25 cellular contexts compared by ENCODE assay signal in the genomic region with DNA sequence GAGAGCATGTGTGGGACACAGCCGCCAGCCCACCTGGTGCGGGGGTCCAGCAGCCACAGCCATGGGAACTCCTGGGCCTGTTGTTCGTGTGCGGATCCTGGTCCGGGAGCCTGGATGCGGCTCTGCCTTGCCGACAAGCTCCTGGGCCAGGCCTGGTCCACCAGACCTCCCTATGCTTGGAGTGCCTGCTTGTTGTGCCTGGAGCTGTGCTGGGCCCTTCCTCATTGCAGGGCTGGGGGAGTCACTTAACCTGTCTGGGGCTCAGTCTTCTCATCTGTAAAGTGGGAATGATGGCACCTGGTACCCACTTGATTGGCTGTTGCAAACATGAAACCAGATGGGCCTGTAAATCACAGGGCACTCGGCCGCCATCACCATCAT. TPM values are rescaled to one million over a fixed set of nuclear protein-coding genes. Genes with fewer than 3 reads are reported as not detected.
DNase-seq lines count a peak whose midpoint lies in the region; ATAC-seq, FAIRE-seq and TF ChIP-seq lines count a peak whose summit lies in the region.
"Had no signal": no experiment of that assay in that cellular context is flagged by ENCODE, and none has a peak within 500 bp of the region (broad histone marks: within the 10 kb centered on the region; RNA-seq: fewer than 3 reads in every experiment).

No MANE protein-coding gene starts in this region.

- TF ChIP-seq RAD21 in HepG2 (CRISPR knock-in tag; IDR thresholded peaks at IDR 0.05) (no peak), H1 (IDR thresholded peaks at IDR 0.05 in 1 of 2, conservative IDR thresholded peaks at IDR 0.05 in 1 of 2; ENCODE audit: low read depth in 2 of 2, low read length in 2 of 2) (no peak)

- H3K4me3 ChIP-seq in HepG2 (replicated peaks in 1 of 3; ENCODE audit: insufficient read depth in 1 of 3, low read depth in 2 of 3, low read length in 3 of 3) (no peak overlapping the region), right lobe of liver (no peak overlapping the region), H1 (ENCODE audit: extremely low read depth in 1 of 4, insufficient read depth in 2 of 4, low read depth in 3 of 4, low read length in 4 of 4) (no peak overlapping the region), neuronal stem cell (ENCODE audit: low read length in 2 of 2) (no peak overlapping the region)
- H3K4me3 ChIP-seq: GM12878, GM23338, PC-9 had no signal

- H3K4me1 ChIP-seq in HepG2 (ENCODE audit: insufficient read depth, low read length) (peaks cover 34% of the 10 kb centered on the region), right lobe of liver (peaks cover 0 to 15% (median 3%) of the 10 kb centered on the region in 4 donors), H1 (replicated peaks in 1 of 4; ENCODE audit: control insufficient read depth in 3 of 4, insufficient read depth in 4 of 4, low read length in 3 of 4) (peaks cover 0 to 9% (median 6%) of the 10 kb centered on the region in 4 experiments; a peak in 5 of 7 replicates), neuronal stem cell (ENCODE audit: control insufficient read depth in 2 of 2, insufficient read depth in 1 of 2, low read depth in 1 of 2, low read length in 2 of 2) (peaks cover 33 to 41% of the 10 kb centered on the region in 2 donors)

- no peak overlapping the region for H3K14ac ChIP-seq in H1 (ENCODE audit: insufficient read length)
- H3K14ac ChIP-seq in neuronal stem cell (ENCODE audit: low read length): peak overlapping the region; percentile 3

- H4K20me1 ChIP-seq in HepG2 (ENCODE audit: insufficient read depth, low read length) (peaks cover 18% of the 10 kb centered on the region), H1 (replicated peaks in 1 of 2; ENCODE audit: control insufficient read depth in 1 of 2, insufficient read depth in 2 of 2, low read length in 2 of 2) (peaks cover 4 to 5% of the 10 kb centered on the region in 2 experiments)

- H2BK5ac ChIP-seq in H1 (ENCODE audit: low read depth, low read length): no peak overlapping the region
- H2BK5ac ChIP-seq in neuronal stem cell (ENCODE audit: low read length): peak overlapping the region; percentile 97

- H2AK5ac ChIP-seq in H1 (ENCODE audit: low read depth, low read length): no peak overlapping the region
- H2AK5ac ChIP-seq in neuronal stem cell (ENCODE audit: low read depth, low read length): peak overlapping the region; percentile 96

- TF ChIP-seq EP300 in HepG2 (IDR thresholded peaks at IDR 0.05; ENCODE audit: low read depth in 2 of 2, low read length in 2 of 2) (no peak), HepG2 (CRISPR knock-in tag; IDR thresholded peaks at IDR 0.05; ENCODE audit: borderline replicate concordance) (no peak), H1 (IDR thresholded peaks at IDR 0.05; ENCODE audit: borderline replicate concordance in 1 of 2, low read depth in 2 of 2, low read length in 2 of 2) (no peak)

- H3K18ac ChIP-seq in H1 (ENCODE audit: extremely low read depth, low read length): no peak overlapping the region
- peak overlapping the region; percentile 94 for H3K18ac ChIP-seq in neuronal stem cell (ENCODE audit: low read length)

- no peak overlapping the region for H3K23ac ChIP-seq in H1 (ENCODE audit: insufficient read length)
- peak overlapping the region; percentile 18 for H3K23ac ChIP-seq in neuronal stem cell (ENCODE audit: low read depth, low read length, poor library complexity)

- POLR2A ChIA-PET in HepG2 (lab: Yijun Ruan, JAX) (no interaction called here), H1 (lab: Charles Lee; ENCODE audit: partially characterized antibody) (interaction anchor here (1.1 kb wide), 1 partner anchor 169 kb away, joined by 3 read pairs; no protein-coding TSS in a partner anchor)

- H4K91ac ChIP-seq in H1 (replicated peaks; ENCODE audit: insufficient read length, low read length) (no peak overlapping the region), neuronal stem cell (ENCODE audit: low read depth, low read length, poor library complexity) (peak overlapping the region; percentile 81)

- H3K56ac ChIP-seq in H1 (replicated peaks; ENCODE audit: insufficient read length, low read depth, low read length): no peak overlapping the region

- H2BK12ac ChIP-seq in H1 (ENCODE audit: low read depth, low read length) (no peak overlapping the region), neuronal stem cell (ENCODE audit: low read length) (no peak overlapping the region)

- CTCF ChIA-PET in HepG2 (lab: Yijun Ruan, JAX; ENCODE audit: low intra/inter-chr PET ratio, low total read pairs) (no interaction called here), H1 (lab: Charles Lee; ENCODE audit: partially characterized antibody) (interaction anchor here (0.6 to 1.8 kb wide), 4 partner anchors 9 to 123 kb away, joined by 3 to 5 read pairs (median 3); no protein-coding TSS in a partner anchor)

- no peak overlapping the region for H2BK20ac ChIP-seq in H1 (ENCODE audit: low read length)

- H3K9ac ChIP-seq in HepG2 (ENCODE audit: insufficient read depth, low read depth, low read length) (no peak overlapping the region), H1 (replicated peaks in 1 of 4; ENCODE audit: extremely low read depth in 1 of 4, low read depth in 3 of 4, low read length in 3 of 4) (no peak overlapping the region), neuronal stem cell (ENCODE audit: low read depth, low read length, poor library complexity) (no peak overlapping the region)
- H3K9ac ChIP-seq: KMS-11 had no signal

- in situ Hi-C loops in HepG2 (cut with HindIII; ENCODE audit: extremely low pct_ligation_motif_present, low pct_unique_long_range_greater_than_20kb): no loop called here

- ATAC-seq in HepG2: no peak
- ATAC-seq in right lobe of liver: no peak
- ATAC-seq in HG02852 (IDR thresholded peaks at IDR 0.05; ENCODE audit: unreplicated experiment): no peak
- ATAC-seq: GM12878, GM23338 had no signal

- H3K27ac ChIP-seq in HepG2 (ENCODE audit: extremely low read length, insufficient read depth, low read length): no peak overlapping the region
- no peak overlapping the region for H3K27ac ChIP-seq in right lobe of liver
- H3K27ac ChIP-seq in H1 (ENCODE audit: low read depth, low read length): no peak overlapping the region
- H3K27ac ChIP-seq in neuronal stem cell (replicated peaks; ENCODE audit: low read length): no peak overlapping the region
- H3K27ac ChIP-seq: HL-60, KMS-11, PC-9 had no signal

- H4K8ac ChIP-seq in H1 (ENCODE audit: extremely low read depth, insufficient read depth, low read length) (no peak overlapping the region), neuronal stem cell (ENCODE audit: low read depth, low read length) (no peak overlapping the region)

- no peak overlapping the region for H2BK15ac ChIP-seq in H1 (ENCODE audit: low read length)
- peak overlapping the region; percentile 59 for H2BK15ac ChIP-seq in neuronal stem cell (ENCODE audit: low read length)

- H3K36me3 ChIP-seq in HepG2 (replicated peaks in 1 of 2; ENCODE audit: control insufficient read depth in 1 of 2, insufficient read depth in 2 of 2, low read length in 2 of 2) (peaks cover 0 to 7% of the 10 kb centered on the region in 2 experiments; a peak in 3 of 5 replicates), right lobe of liver (no peaks in the 10 kb centered on the region), H1 (ENCODE audit: control insufficient read depth in 2 of 4, insufficient read depth in 4 of 4, low read length in 3 of 4) (no peaks in the 10 kb centered on the region), neuronal stem cell (replicated peaks in 1 of 2; ENCODE audit: control insufficient read depth in 2 of 2, insufficient read depth in 2 of 2, low read length in 2 of 2) (peaks cover 0 to 8% of the 10 kb centered on the region in 2 donors)

- no peak for TF ChIP-seq POLR2A in HepG2 (IDR thresholded peaks at IDR 0.05; ENCODE audit: insufficient read depth in 1 of 2, low read depth in 2 of 2, low read length in 2 of 2)
- TF ChIP-seq POLR2A in right lobe of liver (IDR thresholded peaks at IDR 0.05): no peak
- no peak for TF ChIP-seq POLR2A in H1 (IDR thresholded peaks at IDR 0.05; ENCODE audit: control extremely low read depth in 1 of 2, low read depth in 2 of 2, low read length in 2 of 2)

- H2BK120ac ChIP-seq in H1 (replicated peaks; ENCODE audit: low read depth, low read length) (no peak overlapping the region), neuronal stem cell (ENCODE audit: low read depth, low read length) (peak overlapping the region; percentile 19)

- no peaks in the 10 kb centered on the region for H3K9me3 ChIP-seq in HepG2 (ENCODE audit: low read length)
- H3K9me3 ChIP-seq in right lobe of liver: no peaks in the 10 kb centered on the region
- peaks cover 0 to 2% of the 10 kb centered on the region in 2 experiments; a peak in 1 of 4 replicates for H3K9me3 ChIP-seq in H1 (ENCODE audit: insufficient read depth in 2 of 2, low read depth in 1 of 2, low read length in 1 of 2)
- no peaks in the 10 kb centered on the region for H3K9me3 ChIP-seq in neuronal stem cell (replicated peaks in 1 of 2; ENCODE audit: control insufficient read depth in 2 of 2, insufficient read depth in 1 of 2, low read depth in 1 of 2, low read length in 2 of 2)

- peaks cover 8% of the 10 kb centered on the region; the same call in 1 of the 2 replicates for H3K79me1 ChIP-seq in H1 (ENCODE audit: low read depth, low read length)
- peaks cover 10% of the 10 kb centered on the region for H3K79me1 ChIP-seq in neuronal stem cell (ENCODE audit: low read depth, low read length)

- no TSS peak for BruUV-seq in HepG2 (replicated peaks; lab: Mats Ljungman, UMichigan)

- H3K27me3 ChIP-seq in HepG2 (ENCODE audit: control insufficient read depth in 1 of 2, insufficient read depth in 2 of 2, low read length in 2 of 2): peaks cover 5 to 25% of the 10 kb centered on the region in 2 experiments; a peak in 3 of 5 replicates
- no peaks in the 10 kb centered on the region for H3K27me3 ChIP-seq in right lobe of liver
- 0 out of 7 replicates have a peak, but pooled peaks cover 0 to 3% (median 0%) of the 10 kb centered on the region in 4 experiments for H3K27me3 ChIP-seq in H1 (replicated peaks in 1 of 4; ENCODE audit: control insufficient read depth in 3 of 4, extremely low read depth in 1 of 4, insufficient read depth in 3 of 4, low read length in 3 of 4)
- H3K27me3 ChIP-seq in neuronal stem cell (ENCODE audit: control insufficient read depth in 3 of 3, insufficient read depth in 3 of 3, low read depth in 1 of 3, low read length in 3 of 3): no peaks in the 10 kb centered on the region

- no peak for FAIRE-seq in HepG2 (lab: Jason Lieb, UNC)
- no peak for FAIRE-seq in H1 (lab: Jason Lieb, UNC)
- FAIRE-seq: GM12878 had no signal

- TF ChIP-seq CTCF in HepG2 (CRISPR knock-in tag; IDR thresholded peaks at IDR 0.05) (no peak), right lobe of liver (IDR thresholded peaks at IDR 0.05) (no peak), H1 (IDR thresholded peaks at IDR 0.05; ENCODE audit: control extremely low read depth in 1 of 3, insufficient read depth in 1 of 3, low read depth in 1 of 3, low read length in 3 of 3) (no peak)

- H3K23me2 ChIP-seq in H1 (ENCODE audit: low read depth, low read length): peaks cover 2% of the 10 kb centered on the region; the same call in 1 of the 2 replicates

- no peak overlapping the region for H4K5ac ChIP-seq in H1 (ENCODE audit: insufficient read length, low read depth, low read length)

- intact Hi-C loops in HepG2 (cut with micrococcal nuclease; ENCODE audit: unreplicated experiment): loop anchor here (5.0 kb wide), 1 partner anchor 142 kb away; no protein-coding TSS in a partner anchor
- intact Hi-C loops in right lobe of liver (cut with DNase I): no loop called here

- 58% methylated on average over 9 of the region's 9 CpGs for WGBS in HepG2 (ENCODE audit: low lambda C conversion rate)
- no CpG with 5 or more reads among the region's 9 CpGs for WGBS in right lobe of liver (ENCODE audit: insufficient coverage, low coverage, low lambda C conversion rate, missing lambda C conversion rate)
- 90% methylated on average over 9 of the region's 9 CpGs; no CpG with 5 or more reads in 1 of the 2 experiments for whole genome bisulfite sequencing in H1 (ENCODE audit: extremely low coverage in 1 of 2, insufficient coverage in 1 of 2, insufficient read length in 1 of 2, insufficient replicate concordance in 2 of 2, low coverage in 1 of 2, low lambda C conversion rate in 2 of 2, missing lambda C conversion rate in 1 of 2), 2 experiments
- WGBS in neuronal stem cell (ENCODE audit: extremely low coverage in 2 of 2, insufficient read length in 2 of 2, insufficient replicate concordance in 1 of 2), 2 donors: no CpG with 5 or more reads among the region's 9 CpGs

- H3K4me2 ChIP-seq in HepG2 (ENCODE audit: low read depth, low read length) (no peak overlapping the region), H1 (ENCODE audit: insufficient read depth in 1 of 2, low read depth in 2 of 2, low read length in 2 of 2) (no peak overlapping the region), neuronal stem cell (ENCODE audit: insufficient read depth, low read length, poor library complexity, severe bottlenecking) (no peak overlapping the region)
- H3K4me2 ChIP-seq: GM23338, KMS-11, PC-9 had no signal

- H3K4ac ChIP-seq in H1 (replicated peaks; ENCODE audit: insufficient read length, low read depth, low read length) (no peak overlapping the region), neuronal stem cell (ENCODE audit: low read length) (no peak overlapping the region)

- peaks cover 20% of the 10 kb centered on the region for H3K79me2 ChIP-seq in HepG2 (ENCODE audit: insufficient read depth, low read length)
- H3K79me2 ChIP-seq in H1 (ENCODE audit: control insufficient read depth in 1 of 2, insufficient read depth in 2 of 2, low read length in 2 of 2): peaks cover 6 to 19% of the 10 kb centered on the region in 2 experiments; a peak in 3 of 4 replicates

- H2AFZ ChIP-seq in HepG2 (ENCODE audit: low read length) (no peak overlapping the region), H1 (ENCODE audit: low read length) (no peak overlapping the region), neuronal stem cell (ENCODE audit: low read length) (no peak overlapping the region)
- H2AFZ ChIP-seq: GM23338, PC-9 had no signal

- no peak for DNase-seq in HepG2 (ENCODE audit: low spot score)
- no peak for DNase-seq in right lobe of liver
- DNase-seq in H1 (ENCODE audit: low read depth in 1 of 2, low spot score in 2 of 2): no peak
- DNase-seq in neuronal stem cell (ENCODE audit: low spot score): no peak
- DNase-seq in DMS114 treated with DMSO at 0.1 percent for 48 hours (lab: John Stamatoyannopoulos, UW; ENCODE audit: unreplicated experiment): no peak
- no peak for DNase-seq in stimulated activated CD8-positive, alpha-beta memory T cell treated with anti-CD3 and anti-CD28 coated beads, Interleukin-4, amount 100 ng/mL, for 48 hours
- DNase-seq: CD4-positive, alpha-beta T cell; COR-L47; HCEC 1CT; NCI-H1092 treated with DMSO at 0.1 percent for 48 hours; NCI-H1436 treated with DMSO at 0.1 percent for 48 hours; NCI-H1930; NCI-H2227 treated with DMSO at 0.1 percent for 48 hours; NCI-H510A; NCI-H748 treated with DMSO at 0.1 percent for 48 hours; PC-9; RPMI8226; SIG-M5 had no signal

RNA-seq across cellular contexts. Expression of a gene that starts 2.6 kb away (rescaled TPM):
- total RNA-seq in HepG2 (2016; rRNA removed; fragmentation: Illumina TruSeq; extraction: Trizol) (37.4 and 41.5 TPM in 2 replicates), right lobe of liver (10 to 100 TPM; 15.6 to 27.8 (median 21.2) TPM)
- total RNA-seq in HepG2 (2016; cell fraction: cytosol; rRNA removed; fragmentation: Illumina TruSeq; extraction: Trizol; ENCODE audit: low read depth): 19.3 and 19.7 TPM in 2 replicates
- 37.3 and 39.8 TPM in 2 replicates for total RNA-seq in HepG2 (2016; cell fraction: insoluble cytoplasmic fraction; rRNA removed; fragmentation: Illumina TruSeq; extraction: Trizol)
- 18.5 and 19.9 TPM in 2 replicates for total RNA-seq in HepG2 (2016; cell fraction: membrane; rRNA removed; fragmentation: Illumina TruSeq; extraction: Trizol)
- 31.6 and 31.7 TPM in 2 replicates for total RNA-seq in HepG2 (2016; cell fraction: nucleus; rRNA removed; fragmentation: Illumina TruSeq; extraction: Trizol)
- polyA plus RNA-seq in HepG2 (2011; rRNA removed) (18.5 and 20.5 TPM in 2 replicates), H1 (2011; rRNA removed) (11.7 and 16.9 TPM in 2 replicates)
- polyA plus RNA-seq in HepG2 (2011; cell fraction: cytosol; rRNA removed): 11.8 and 12.2 TPM in 2 replicates
- 64.3 and 72.2 TPM in 2 replicates for polyA plus RNA-seq in HepG2 (2011; cell fraction: nucleus; rRNA removed)
- 29.8 and 30.8 TPM in 2 replicates for polyA plus RNA-seq in HepG2 (2012)
- polyA plus RNA-seq in HepG2 (2016; cell fraction: cytosol; fragmentation: Illumina TruSeq; extraction: Trizol; ENCODE audit: low read depth): 3.5 and 4.8 TPM in 2 replicates
- polyA plus RNA-seq in HepG2 (2016; cell fraction: insoluble cytoplasmic fraction; fragmentation: Illumina TruSeq; extraction: Trizol; ENCODE audit: low read depth): 31.7 and 35.2 TPM in 2 replicates
- polyA plus RNA-seq in HepG2 (2016; cell fraction: membrane; fragmentation: Illumina TruSeq; extraction: Trizol; ENCODE audit: low read depth): 9.5 and 9.7 TPM in 2 replicates
- polyA plus RNA-seq in HepG2 (2016; cell fraction: nucleus; fragmentation: Illumina TruSeq; extraction: Trizol; ENCODE audit: insufficient read depth, low read depth): 69.1 and 71.6 TPM in 2 replicates
- polyA minus RNA-seq in HepG2 (2011; rRNA and poly(A)+ RNA removed; ENCODE audit: low replicate concordance): 28.3 and 39.1 TPM in 2 replicates
- polyA minus RNA-seq in HepG2 (2011; cell fraction: cytosol; rRNA and poly(A)+ RNA removed): 11.3 and 14.2 TPM in 2 replicates
- 62.2 and 69.3 TPM in 2 replicates for polyA minus RNA-seq in HepG2 (2011; cell fraction: nucleus; rRNA and poly(A)+ RNA removed)
- 42.4 and 42.6 TPM in 2 replicates for total RNA-seq in H1 (2021; fragmentation: NEBNext Ultra II Directional; extraction: Animal tissue kit (Norgen Biotek cat#: 25700))
- polyA plus RNA-seq in H1 (2011; cell fraction: cytosol; rRNA removed): 17.9 TPM
- 47.6 TPM for polyA plus RNA-seq in H1 (2011; cell fraction: nucleus; rRNA removed)
- 21.7 to 24.9 TPM (median 23.7 TPM) in 4 replicates for polyA plus RNA-seq in H1 (2012, experiment 1 of 2)
- polyA plus RNA-seq in H1 (2012, experiment 2 of 2): 5.0 TPM
- 17.0 TPM for polyA plus RNA-seq in H1 (2013, experiment 1 of 2)
- 15.9 TPM for polyA plus RNA-seq in H1 (2013, experiment 2 of 2)
- polyA minus RNA-seq in H1 (2011; rRNA and poly(A)+ RNA removed): 51.4 and 59.5 TPM in 2 replicates
- 16.6 TPM for polyA minus RNA-seq in H1 (2011; cell fraction: cytosol; rRNA and poly(A)+ RNA removed)
- polyA minus RNA-seq in H1 (2011; cell fraction: nucleus; rRNA and poly(A)+ RNA removed): 25.7 TPM
- polyA plus RNA-seq in neuronal stem cell (2013, experiment 1 of 2): 23.2 TPM
- 23.6 TPM for polyA plus RNA-seq in neuronal stem cell (2013, experiment 2 of 2)

RNA-seq across cellular contexts. Expression of a gene that starts 15.7 kb away (rescaled TPM):
- total RNA-seq in HepG2 (2016; rRNA removed; fragmentation: Illumina TruSeq; extraction: Trizol) (0.10 and 0.18 TPM in 2 replicates), right lobe of liver (not detected)
- total RNA-seq in HepG2 (2016; cell fraction: cytosol; rRNA removed; fragmentation: Illumina TruSeq; extraction: Trizol; ENCODE audit: low read depth): 0.10 TPM in 1 of 2 replicates, not detected in the other
- total RNA-seq in HepG2 (2016; cell fraction: insoluble cytoplasmic fraction; rRNA removed; fragmentation: Illumina TruSeq; extraction: Trizol): 0.06 TPM in 1 of 2 replicates, not detected in the other
- total RNA-seq in HepG2 (2016; cell fraction: membrane; rRNA removed; fragmentation: Illumina TruSeq; extraction: Trizol): 0.12 and 0.14 TPM in 2 replicates
- total RNA-seq in HepG2 (2016; cell fraction: nucleus; rRNA removed; fragmentation: Illumina TruSeq; extraction: Trizol): not detected in 2 replicates
- polyA plus RNA-seq in HepG2 (2011; rRNA removed) (not detected in 2 replicates), H1 (2011; rRNA removed) (2.0 and 3.1 TPM in 2 replicates)
- not detected in 2 replicates for polyA plus RNA-seq in HepG2 (2011; cell fraction: cytosol; rRNA removed)
- not detected in 2 replicates for polyA plus RNA-seq in HepG2 (2011; cell fraction: nucleus; rRNA removed)
- polyA plus RNA-seq in HepG2 (2012): 0.08 TPM in 1 of 2 replicates, not detected in the other
- 0.08 TPM in 1 of 2 replicates, not detected in the other for polyA plus RNA-seq in HepG2 (2016; cell fraction: cytosol; fragmentation: Illumina TruSeq; extraction: Trizol; ENCODE audit: low read depth)
- polyA plus RNA-seq in HepG2 (2016; cell fraction: insoluble cytoplasmic fraction; fragmentation: Illumina TruSeq; extraction: Trizol; ENCODE audit: low read depth): 0.34 TPM in 1 of 2 replicates, not detected in the other
- 0.17 TPM in 2 replicates for polyA plus RNA-seq in HepG2 (2016; cell fraction: membrane; fragmentation: Illumina TruSeq; extraction: Trizol; ENCODE audit: low read depth)
- polyA plus RNA-seq in HepG2 (2016; cell fraction: nucleus; fragmentation: Illumina TruSeq; extraction: Trizol; ENCODE audit: insufficient read depth, low read depth): not detected in 2 replicates
- not detected in 2 replicates for polyA minus RNA-seq in HepG2 (2011; rRNA and poly(A)+ RNA removed; ENCODE audit: low replicate concordance)
- not detected in 2 replicates for polyA minus RNA-seq in HepG2 (2011; cell fraction: cytosol; rRNA and poly(A)+ RNA removed)
- polyA minus RNA-seq in HepG2 (2011; cell fraction: nucleus; rRNA and poly(A)+ RNA removed): not detected in 2 replicates
- total RNA-seq in H1 (2021; fragmentation: NEBNext Ultra II Directional; extraction: Animal tissue kit (Norgen Biotek cat#: 25700)): 4.4 and 4.5 TPM in 2 replicates
- polyA plus RNA-seq in H1 (2011; cell fraction: cytosol; rRNA removed): 1.1 TPM
- 6.5 TPM for polyA plus RNA-seq in H1 (2011; cell fraction: nucleus; rRNA removed)
- 2.9 to 8.2 TPM (median 6.9 TPM) in 4 replicates for polyA plus RNA-seq in H1 (2012, experiment 1 of 2)
- 5.6 TPM for polyA plus RNA-seq in H1 (2012, experiment 2 of 2)
- polyA plus RNA-seq in H1 (2013, experiment 1 of 2): 3.7 TPM
- polyA plus RNA-seq in H1 (2013, experiment 2 of 2): 4.0 TPM
- 0.54 and 0.66 TPM in 2 replicates for polyA minus RNA-seq in H1 (2011; rRNA and poly(A)+ RNA removed)
- polyA minus RNA-seq in H1 (2011; cell fraction: cytosol; rRNA and poly(A)+ RNA removed): 3.4 TPM
- polyA minus RNA-seq in H1 (2011; cell fraction: nucleus; rRNA and poly(A)+ RNA removed): 1.6 TPM
- 1.4 TPM for polyA plus RNA-seq in neuronal stem cell (2013, experiment 1 of 2)
- polyA plus RNA-seq in neuronal stem cell (2013, experiment 2 of 2): 1.4 TPM
- total RNA-seq: CD4-positive, alpha-beta T cell; GM12878; HT-29; PC-9 had no signal
- polyA plus RNA-seq: BJ, GM12878 had no signal

RNA-seq across cellular contexts. Expression of a gene that starts 52.9 kb away (rescaled TPM):
- 31.3 and 37.8 TPM in 2 replicates for total RNA-seq in HepG2 (2016; rRNA removed; fragmentation: Illumina TruSeq; extraction: Trizol)
- 14.9 and 15.3 TPM in 2 replicates for total RNA-seq in HepG2 (2016; cell fraction: cytosol; rRNA removed; fragmentation: Illumina TruSeq; extraction: Trizol; ENCODE audit: low read depth)
- total RNA-seq in HepG2 (2016; cell fraction: insoluble cytoplasmic fraction; rRNA removed; fragmentation: Illumina TruSeq; extraction: Trizol): 30.0 and 35.2 TPM in 2 replicates
- 20.4 and 23.8 TPM in 2 replicates for total RNA-seq in HepG2 (2016; cell fraction: membrane; rRNA removed; fragmentation: Illumina TruSeq; extraction: Trizol)
- total RNA-seq in HepG2 (2016; cell fraction: nucleus; rRNA removed; fragmentation: Illumina TruSeq; extraction: Trizol): 23.8 and 28.4 TPM in 2 replicates
- 20.4 and 22.5 TPM in 2 replicates for polyA plus RNA-seq in HepG2 (2011; rRNA removed)
- polyA plus RNA-seq in HepG2 (2011; cell fraction: cytosol; rRNA removed): 19.5 and 23.4 TPM in 2 replicates
- polyA plus RNA-seq in HepG2 (2011; cell fraction: nucleus; rRNA removed): 31.1 and 31.2 TPM in 2 replicates
- polyA plus RNA-seq in HepG2 (2012): 21.4 and 26.9 TPM in 2 replicates
- polyA plus RNA-seq in HepG2 (2016; cell fraction: cytosol; fragmentation: Illumina TruSeq; extraction: Trizol; ENCODE audit: low read depth): 13.5 and 13.6 TPM in 2 replicates
- 33.7 and 36.3 TPM in 2 replicates for polyA plus RNA-seq in HepG2 (2016; cell fraction: insoluble cytoplasmic fraction; fragmentation: Illumina TruSeq; extraction: Trizol; ENCODE audit: low read depth)
- 18.0 and 19.8 TPM in 2 replicates for polyA plus RNA-seq in HepG2 (2016; cell fraction: membrane; fragmentation: Illumina TruSeq; extraction: Trizol; ENCODE audit: low read depth)
- 87.6 and 92.7 TPM in 2 replicates for polyA plus RNA-seq in HepG2 (2016; cell fraction: nucleus; fragmentation: Illumina TruSeq; extraction: Trizol; ENCODE audit: insufficient read depth, low read depth)
- polyA minus RNA-seq in HepG2 (2011; rRNA and poly(A)+ RNA removed; ENCODE audit: low replicate concordance): 27.2 and 36.2 TPM in 2 replicates
- polyA minus RNA-seq in HepG2 (2011; cell fraction: cytosol; rRNA and poly(A)+ RNA removed): 13.0 and 15.4 TPM in 2 replicates
- polyA minus RNA-seq in HepG2 (2011; cell fraction: nucleus; rRNA and poly(A)+ RNA removed): 16.7 and 20.9 TPM in 2 replicates
- 10 to 100 TPM; 27.0 to 45.6 (median 31.8) TPM for total RNA-seq in right lobe of liver
- total RNA-seq in H1 (2021; fragmentation: NEBNext Ultra II Directional; extraction: Animal tissue kit (Norgen Biotek cat#: 25700)): 22.8 and 24.1 TPM in 2 replicates
- 14.4 and 24.7 TPM in 2 replicates for polyA plus RNA-seq in H1 (2011; rRNA removed)
- polyA plus RNA-seq in H1 (2011; cell fraction: cytosol; rRNA removed): 18.4 TPM
- polyA plus RNA-seq in H1 (2011; cell fraction: nucleus; rRNA removed): 19.7 TPM
- 17.7 to 22.3 TPM (median 18.6 TPM) in 4 replicates for polyA plus RNA-seq in H1 (2012, experiment 1 of 2)
- 18.3 TPM for polyA plus RNA-seq in H1 (2012, experiment 2 of 2)
- 23.6 TPM for polyA plus RNA-seq in H1 (2013, experiment 1 of 2)
- polyA plus RNA-seq in H1 (2013, experiment 2 of 2): 23.9 TPM
- polyA minus RNA-seq in H1 (2011; rRNA and poly(A)+ RNA removed): 7.7 and 10.8 TPM in 2 replicates
- 8.8 TPM for polyA minus RNA-seq in H1 (2011; cell fraction: cytosol; rRNA and poly(A)+ RNA removed)
- polyA minus RNA-seq in H1 (2011; cell fraction: nucleus; rRNA and poly(A)+ RNA removed): 12.1 TPM
- polyA plus RNA-seq in neuronal stem cell (2013, experiment 1 of 2): 24.2 TPM
- 25.1 TPM for polyA plus RNA-seq in neuronal stem cell (2013, experiment 2 of 2)
